17 cellular contexts compared by ENCODE assay signal in the genomic region with DNA sequence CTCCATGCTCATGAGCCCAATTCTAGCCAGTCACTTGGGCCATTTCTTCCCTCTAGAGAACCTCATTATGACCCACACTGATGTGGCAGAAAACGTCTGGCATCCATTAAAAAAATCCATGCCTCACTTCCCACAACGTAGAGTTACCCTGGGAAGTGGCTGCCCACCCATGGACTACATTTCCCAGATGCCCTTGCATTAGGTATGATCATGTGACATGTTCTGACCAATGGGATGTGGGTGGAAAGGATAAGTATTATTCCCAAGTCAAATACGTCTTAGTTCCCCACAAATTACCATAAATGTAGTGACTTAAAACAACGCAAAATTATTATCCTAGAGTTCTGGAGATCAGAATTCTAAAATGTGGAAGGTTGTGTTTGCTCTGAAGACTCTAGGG. TPM values are rescaled to one million over a fixed set of nuclear protein-coding genes. Genes with fewer than 3 reads are reported as not detected.
DNase-seq lines count a peak whose midpoint lies in the region; ATAC-seq, FAIRE-seq and TF ChIP-seq lines count a peak whose summit lies in the region.
"Had no signal": no experiment of that assay in that cellular context is flagged by ENCODE, and none has a peak within 500 bp of the region (broad histone marks: within the 10 kb centered on the region; RNA-seq: fewer than 3 reads in every experiment).

No MANE protein-coding gene starts in this region.

- no peak overlapping the region for H3K4me2 ChIP-seq in GM23248 (ENCODE audit: unreplicated experiment)
- H3K4me2 ChIP-seq: BLaER1 treated with 17β-estradiol and CSF1 and Interleukin-3, amounts not matched to agents 10 nM and 100 nM had no signal

- BruUV-seq in A673 (replicated peaks; lab: Mats Ljungman, UMichigan) = no TSS peak

- CTCF ChIA-PET in A673 (lab: Charles Lee) = no interaction called here

- no peak for TF ChIP-seq CTCF in A673 (conservative IDR thresholded peaks at IDR 0.05; ENCODE audit: low read depth, low read length)
- no peak for TF ChIP-seq CTCF in tibial nerve (IDR thresholded peaks at IDR 0.05)

- no peaks in the 10 kb centered on the region for H3K36me3 ChIP-seq in A673 (ENCODE audit: insufficient read depth, low read length, poor library complexity, severe bottlenecking)
- H3K36me3 ChIP-seq in GM23248 (ENCODE audit: low read depth) = no peaks in the 10 kb centered on the region
- H3K36me3 ChIP-seq in tibial nerve = no peaks in the 10 kb centered on the region
- H3K36me3 ChIP-seq: BLaER1 treated with 17β-estradiol and CSF1 and Interleukin-3, amounts not matched to agents 10 nM and 100 nM; heart right ventricle; MG63 had no signal

- peak; percentile 59 for DNase-seq in A673 (ENCODE audit: low spot score)
- peak; percentile 43 for DNase-seq in GM23248
- DNase-seq in NCI-H524 treated with DMSO at 0.1 percent for 48 hours (lab: John Stamatoyannopoulos, UW) = peak; percentile 10
- peak; percentile 9 for DNase-seq in cerebellar cortex (ENCODE audit: low spot score)
- no peak for DNase-seq in activated CD8-positive, alpha-beta memory T cell treated with anti-CD3 and anti-CD28 coated beads for 24 hours
- no peak for DNase-seq in urothelium cell line (ENCODE audit: low spot score)
- no peak for DNase-seq in tibial nerve (ENCODE audit: low spot score in 2 of 2)
- DNase-seq: activated CD4-positive, alpha-beta T cell treated with anti-CD3 and anti-CD28 coated beads, Interleukin-2, amount 10 ng/mL, durations not matched to agents 24 days and 14 days; activated T-cell treated with anti-CD3 and anti-CD28 coated beads, Interleukin-2, amount 50 U/mL, for 72 hours; effector memory CD8-positive, alpha-beta T cell; heart right ventricle; MG63; NCI-H69; T-cell had no signal

- no peak overlapping the region for H3K27ac ChIP-seq in A673 (ENCODE audit: low read depth, low read length, poor library complexity, severe bottlenecking)
- H3K27ac ChIP-seq in GM23248 = no peak overlapping the region
- H3K27ac ChIP-seq in tibial nerve = no peak overlapping the region
- H3K27ac ChIP-seq: BLaER1 treated with 17β-estradiol and CSF1 and Interleukin-3, amounts not matched to agents 10 nM and 100 nM; heart right ventricle had no signal

- ATAC-seq in HG02678 (IDR thresholded peaks at IDR 0.05; ENCODE audit: unreplicated experiment) = no peak
- ATAC-seq: activated T-cell treated with anti-CD3 and anti-CD28 coated beads, Interleukin-2, amount 50 U/mL, for 72 hours; effector memory CD8-positive, alpha-beta T cell; heart right ventricle; T-cell had no signal

- H3K9me3 ChIP-seq in A673 (ENCODE audit: low read depth, low read length, poor library complexity, severe bottlenecking) (no peaks in the 10 kb centered on the region), GM23248 (ENCODE audit: low read depth) (no peaks in the 10 kb centered on the region), tibial nerve (peaks cover 0 to 19% (median 1%) of the 10 kb centered on the region in 4 donors)
- H3K9me3 ChIP-seq: MG63 had no signal

- H3K9ac ChIP-seq in GM23248 = no peak overlapping the region
- H3K9ac ChIP-seq: BLaER1 treated with 17β-estradiol and CSF1 and Interleukin-3, amounts not matched to agents 10 nM and 100 nM had no signal

- H3K4me1 ChIP-seq in A673 (ENCODE audit: insufficient read depth, low read length, poor library complexity, severe bottlenecking) (no peaks in the 10 kb centered on the region), GM23248 (ENCODE audit: insufficient read depth) (no peaks in the 10 kb centered on the region), tibial nerve (no peaks in the 10 kb centered on the region)
- H3K4me1 ChIP-seq: BLaER1 treated with 17β-estradiol and CSF1 and Interleukin-3, amounts not matched to agents 10 nM and 100 nM; heart right ventricle had no signal

- no peak for FAIRE-seq in urothelium cell line (lab: Jason Lieb, UNC)

- H3K4me3 ChIP-seq in A673 (ENCODE audit: low read depth, low read length, poor library complexity, severe bottlenecking) = no peak overlapping the region
- no peak overlapping the region for H3K4me3 ChIP-seq in GM23248
- H3K4me3 ChIP-seq in tibial nerve = no peak overlapping the region
- H3K4me3 ChIP-seq: BLaER1 treated with 17β-estradiol and CSF1 and Interleukin-3, amounts not matched to agents 10 nM and 100 nM; heart right ventricle; MG63 had no signal

- no peaks in the 10 kb centered on the region for H4K20me1 ChIP-seq in GM23248 (ENCODE audit: insufficient read depth)

- in situ Hi-C loops in GM23248 (cut with MboI) = no loop called here

- no peaks in the 10 kb centered on the region for H3K9me2 ChIP-seq in GM23248 (ENCODE audit: insufficient read depth)

- no peaks in the 10 kb centered on the region for H3K79me2 ChIP-seq in GM23248 (ENCODE audit: insufficient read depth)

- POLR2A ChIA-PET in A673 (lab: Charles Lee; ENCODE audit: low non-redundant PET) = no interaction called here

- intact Hi-C loops in A673 (cut with micrococcal nuclease; ENCODE audit: unreplicated experiment) = no loop called here

- H3F3A ChIP-seq in GM23248 (ENCODE audit: insufficient read depth) = no peaks in the 10 kb centered on the region

- no peak for TF ChIP-seq EP300 in tibial nerve (IDR thresholded peaks at IDR 0.05)

- no peak for TF ChIP-seq POLR2A in tibial nerve (IDR thresholded peaks at IDR 0.05)

- 26 to 33% methylated on average over 4 of the region's 4 CpGs for WGBS in GM23248 (ENCODE audit: low coverage in 1 of 2, low lambda C conversion rate in 2 of 2, missing lambda C conversion rate in 2 of 2), 2 experiments
- WGBS in tibial nerve, 2 donors = 34 to 37% methylated on average over 4 of the region's 4 CpGs

- no peak overlapping the region for H2AFZ ChIP-seq in GM23248

- H3K27me3 ChIP-seq in A673 (replicated peaks; ENCODE audit: insufficient read depth, low read depth, low read length, poor library complexity) = no peaks in the 10 kb centered on the region
- H3K27me3 ChIP-seq in GM23248 (replicated peaks; ENCODE audit: insufficient read depth) = no peaks in the 10 kb centered on the region; the same call in none of the 2 replicates
- no peaks in the 10 kb centered on the region for H3K27me3 ChIP-seq in tibial nerve
- H3K27me3 ChIP-seq: BLaER1 treated with 17β-estradiol and CSF1 and Interleukin-3, amounts not matched to agents 10 nM and 100 nM; MG63 had no signal

RNA-seq across cellular contexts. Expression of gene ZNRF4, which starts 47.9 kb away (rescaled TPM):
- total RNA-seq in A673 (2021) (not detected in 2 replicates), tibial nerve (not detected)
- not detected in 2 replicates for total RNA-seq in GM23248 (2014; rRNA removed; shearing (Covaris generic))
- polyA plus RNA-seq in GM23248 (2016; fragmentation: Nextera tagmentation; extraction: Ambion mirVana) = not detected in 2 replicates
- total RNA-seq: activated CD4-positive, alpha-beta T cell treated with anti-CD3 and anti-CD28 coated beads, Interleukin-2, amount 10 ng/mL, durations not matched to agents 24 days and 14 days; activated T-cell treated with anti-CD3 and anti-CD28 coated beads, Interleukin-2, amount 50 U/mL, for 72 hours; heart right ventricle; lower leg skin; T-cell had no signal
- polyA plus RNA-seq: heart right ventricle had no signal

Comparison
In these comparisons a context has a peak if more than half of its experiments do, and no peak if none do; other contexts are left out.
1. DNase-seq: peak in A673 (single experiment), GM23248 (single experiment), NCI-H524 treated with DMSO at 0.1 percent for 48 hours (single experiment) and cerebellar cortex (single experiment); none in activated CD8-positive, alpha-beta memory T cell treated with anti-CD3 and anti-CD28 coated beads for 24 hours (single experiment), urothelium cell line (single experiment) and tibial nerve (0 of 2).